Comparison of ENCODE assay signal across 8 cellular contexts in the genomic region with DNA sequence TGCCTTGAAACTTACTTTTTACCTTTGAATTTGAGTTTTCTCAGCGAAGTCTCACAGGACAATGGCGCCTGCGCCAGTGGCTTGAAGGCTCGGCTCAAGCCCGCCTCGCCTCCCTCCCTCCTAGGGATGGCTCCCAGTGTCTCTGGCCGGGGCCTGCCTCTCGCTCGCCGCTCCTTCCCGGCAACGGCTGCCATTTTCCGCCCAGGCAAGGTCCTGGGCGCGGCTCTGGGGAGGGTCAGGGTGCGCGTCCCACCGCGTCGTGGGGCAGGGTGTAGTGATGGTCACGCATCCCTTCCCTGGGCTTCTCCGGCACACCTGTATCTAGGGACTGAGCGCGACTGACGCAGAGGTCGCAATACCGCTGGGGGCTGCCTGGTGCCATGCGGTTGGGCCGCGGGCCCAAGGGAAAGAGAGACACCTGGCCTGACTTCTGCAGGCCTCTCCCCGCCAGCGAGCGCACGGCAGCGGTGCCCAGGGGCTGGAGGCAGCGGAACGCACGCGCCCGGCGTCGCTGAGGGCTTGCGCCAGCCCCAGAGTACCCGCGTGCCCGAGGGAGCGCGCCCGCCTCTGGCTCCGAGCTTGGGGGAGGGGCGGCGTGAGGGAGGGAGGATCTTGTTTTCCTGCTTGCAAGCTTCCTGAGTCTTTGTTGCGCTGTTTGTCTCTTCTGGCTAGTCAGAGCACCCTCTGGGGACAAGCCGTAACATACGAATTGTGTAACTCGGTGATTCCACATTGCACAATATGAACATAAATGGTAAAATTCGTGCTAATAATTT. TPM values are rescaled to one million over a fixed set of nuclear protein-coding genes. Genes with fewer than 3 reads are reported as not detected.
DNase-seq lines count a peak whose midpoint lies in the region; ATAC-seq and TF ChIP-seq lines count a peak whose summit lies in the region.

No MANE protein-coding gene starts in this region.

- peak; percentile 59 for ATAC-seq in HG02642 (IDR thresholded peaks at IDR 0.05; ENCODE audit: poor library complexity, unreplicated experiment)
- ATAC-seq in natural killer cell treated with Interleukin-12 subunit alpha and Interleukin-12 subunit beta and Interleukin-15 and Interleukin-18, amount 100 ng/mL, for 72 hours: peak; percentile 71 to 74

- peaks cover 15% of the 10 kb centered on the region for H3K4me1 Mint-ChIP-seq in activated naive CD4-positive, alpha-beta T cell treated with anti-CD3 and anti-CD28 coated beads, Interleukin-2, amount 50 U/mL, for 24 hours
- peaks cover 0 to 2% of the 10 kb centered on the region in 2 donors for H3K4me1 Mint-ChIP-seq in natural killer cell treated with Interleukin-12 subunit alpha and Interleukin-12 subunit beta and Interleukin-15 and Interleukin-18, amount 100 ng/mL, for 72 hours (ENCODE audit: low read depth in 2 of 2)

- peak overlapping the region; percentile 69 for H3K4me3 Mint-ChIP-seq in activated naive CD4-positive, alpha-beta T cell treated with anti-CD3 and anti-CD28 coated beads, Interleukin-2, amount 50 U/mL, for 24 hours
- peak overlapping the region; percentile 47 for H3K4me3 Mint-ChIP-seq in natural killer cell treated with Interleukin-12 subunit alpha and Interleukin-12 subunit beta and Interleukin-15 and Interleukin-18, amount 100 ng/mL, for 72 hours

- peak overlapping the region; percentile 44 for H2AFZ ChIP-seq in ACC112 (ENCODE audit: low read length, unreplicated experiment)

- H3K27me3 ChIP-seq in ACC112 (ENCODE audit: insufficient read depth, low read length): no peaks in the 10 kb centered on the region
- no peaks in the 10 kb centered on the region for H3K27me3 ChIP-seq in stomach

- DNase-seq in RPMI8226 (peak; percentile 87), foreskin melanocyte (peak; percentile 91), stomach (peak; percentile 79), OCI-M1 (lab: John Stamatoyannopoulos, UW) (no peak)
- peak; percentile 65 for DNase-seq in natural killer cell treated with Interleukin-12 subunit alpha and Interleukin-12 subunit beta and Interleukin-15 and Interleukin-18, amount 100 ng/mL, for 72 hours (ENCODE audit: low spot score)

- 5 to 13% (median 7%) methylated on average over 50 to 57 of the region's 57 CpGs for WGBS in stomach, 5 donors

- H3K9me3 Mint-ChIP-seq in activated naive CD4-positive, alpha-beta T cell treated with anti-CD3 and anti-CD28 coated beads, Interleukin-2, amount 50 U/mL, for 24 hours: no peaks in the 10 kb centered on the region
- no peaks in the 10 kb centered on the region for H3K9me3 Mint-ChIP-seq in natural killer cell treated with Interleukin-12 subunit alpha and Interleukin-12 subunit beta and Interleukin-15 and Interleukin-18, amount 100 ng/mL, for 72 hours

- H3K4me1 ChIP-seq in ACC112 (ENCODE audit: control insufficient read depth, insufficient read depth, low read length, unreplicated experiment) (peaks cover 30% of the 10 kb centered on the region), stomach (peaks cover 5 to 23% (median 13%) of the 10 kb centered on the region in 4 donors)

- TF ChIP-seq CTCF in stomach (IDR thresholded peaks at IDR 0.05): no peak

- H3K27me3 Mint-ChIP-seq in activated naive CD4-positive, alpha-beta T cell treated with anti-CD3 and anti-CD28 coated beads, Interleukin-2, amount 50 U/mL, for 24 hours: no peaks in the 10 kb centered on the region
- peaks cover 11 to 13% of the 10 kb centered on the region in 2 donors for H3K27me3 Mint-ChIP-seq in natural killer cell treated with Interleukin-12 subunit alpha and Interleukin-12 subunit beta and Interleukin-15 and Interleukin-18, amount 100 ng/mL, for 72 hours

- no peaks in the 10 kb centered on the region for H3K36me3 Mint-ChIP-seq in activated naive CD4-positive, alpha-beta T cell treated with anti-CD3 and anti-CD28 coated beads, Interleukin-2, amount 50 U/mL, for 24 hours
- no peaks in the 10 kb centered on the region for H3K36me3 Mint-ChIP-seq in natural killer cell treated with Interleukin-12 subunit alpha and Interleukin-12 subunit beta and Interleukin-15 and Interleukin-18, amount 100 ng/mL, for 72 hours

- H3K4me3 ChIP-seq in ACC112 (ENCODE audit: low read depth, low read length) (peak overlapping the region; percentile 78), stomach (peak overlapping the region; percentile 42 to 61 (median 58))

- no peaks in the 10 kb centered on the region for H3K36me3 ChIP-seq in ACC112 (ENCODE audit: insufficient read depth, low read length)
- H3K36me3 ChIP-seq in stomach: no peaks in the 10 kb centered on the region

- TF ChIP-seq POLR2A in stomach (IDR thresholded peaks at IDR 0.05): no peak

- H3K9me3 ChIP-seq in stomach: no peaks in the 10 kb centered on the region

- H3K79me2 ChIP-seq in ACC112 (ENCODE audit: control insufficient read depth, insufficient read depth, low read length, unreplicated experiment): no peaks in the 10 kb centered on the region

- H3K27ac ChIP-seq in ACC112 (ENCODE audit: low read depth, low read length) (peak overlapping the region; percentile 80), stomach (peak overlapping the region; percentile 79 to 92 (median 82))

- H3K27ac Mint-ChIP-seq in activated naive CD4-positive, alpha-beta T cell treated with anti-CD3 and anti-CD28 coated beads, Interleukin-2, amount 50 U/mL, for 24 hours: peak overlapping the region; percentile 30
- H3K27ac Mint-ChIP-seq in natural killer cell treated with Interleukin-12 subunit alpha and Interleukin-12 subunit beta and Interleukin-15 and Interleukin-18, amount 100 ng/mL, for 72 hours: no peak overlapping the region

- intact Hi-C loops in stomach (cut with DNase I; ENCODE audit: low total_unique reads): loop anchor here (10.0 kb wide), 2 partner anchors 48 to 128 kb away; no protein-coding TSS in a partner anchor

- TF ChIP-seq EP300 in stomach (IDR thresholded peaks at IDR 0.05): no peak

RNA-seq across cellular contexts. Expression of gene FEM1B, which starts 20.7 kb away (rescaled TPM):
- 10 to 100 TPM; 47.9 to 49.7 TPM for total RNA-seq in natural killer cell treated with Interleukin-12 subunit alpha and Interleukin-12 subunit beta and Interleukin-15 and Interleukin-18, amount 100 ng/mL, for 72 hours
- total RNA-seq in stomach: 10 to 100 TPM; 18.1 to 92.0 (median 31.2) TPM
- 10 to 100 TPM in 1 of 3 donors, 1 to 10 TPM in 2; 8.2 to 13.3 (median 9.9) TPM for polyA plus RNA-seq in stomach

RNA-seq across cellular contexts. Expression of gene CLN6, which starts 27.3 kb away (rescaled TPM):
- 100 to 1,000 TPM in 1 of 2 donors, 10 to 100 TPM in 1; 41.5 to 129 TPM for total RNA-seq in natural killer cell treated with Interleukin-12 subunit alpha and Interleukin-12 subunit beta and Interleukin-15 and Interleukin-18, amount 100 ng/mL, for 72 hours
- total RNA-seq in stomach: 100 to 1,000 TPM in 1 of 5 donors, 10 to 100 TPM in 3, 1 to 10 TPM in 1; 6.4 to 151 (median 25.0) TPM
- polyA plus RNA-seq in stomach: 10 to 100 TPM in 1 of 3 donors, 1 to 10 TPM in 2; 8.7 to 17.1 (median 9.2) TPM

RNA-seq across cellular contexts. Expression of gene CALML4, which starts 51.7 kb away (rescaled TPM):
- 10 to 100 TPM in 1 of 2 donors, 1 to 10 TPM in 1; 5.1 to 18.7 TPM for total RNA-seq in natural killer cell treated with Interleukin-12 subunit alpha and Interleukin-12 subunit beta and Interleukin-15 and Interleukin-18, amount 100 ng/mL, for 72 hours
- 10 to 100 TPM in 4 of 5 donors, 1 to 10 TPM in 1; 7.6 to 24.3 (median 14.9) TPM for total RNA-seq in stomach
- 10 to 100 TPM in 2 of 3 donors, 1 to 10 TPM in 1; 9.8 to 13.8 (median 12.1) TPM for polyA plus RNA-seq in stomach
